Comparison of ENCODE assay signal across 14 cellular contexts in genomic region chr17:32124985-32125847, GRCh38. TPM values are rescaled to one million over a fixed set of nuclear protein-coding genes. Genes with fewer than 3 reads are reported as not detected.
DNase-seq lines count a peak whose midpoint lies in the region; ATAC-seq, FAIRE-seq and TF ChIP-seq lines count a peak whose summit lies in the region.
"Had no signal": no experiment of that assay in that cellular context is flagged by ENCODE, and none has a peak within 500 bp of the region (broad histone marks: within the 10 kb centered on the region; RNA-seq: fewer than 3 reads in every experiment).

No MANE protein-coding gene starts in this region.

- H3K27me3 ChIP-seq in keratinocyte (ENCODE audit: control insufficient read depth, extremely low read depth, insufficient read depth, low read length) (no peaks in the 10 kb centered on the region), suprapubic skin (no peaks in the 10 kb centered on the region)
- H3K27me3 ChIP-seq: uterus had no signal

- no peak for TF ChIP-seq POLR2A in suprapubic skin (IDR thresholded peaks at IDR 0.05)

- no peaks in the 10 kb centered on the region for H4K20me1 ChIP-seq in keratinocyte (ENCODE audit: control insufficient read depth, extremely low read depth, insufficient read depth, low read length)

- H3K4me3 ChIP-seq in keratinocyte (ENCODE audit: control insufficient read depth in 2 of 3, extremely low read depth in 1 of 3, insufficient read depth in 2 of 3, low read depth in 1 of 3, low read length in 3 of 3) (no peak overlapping the region), suprapubic skin (no peak overlapping the region)
- H3K4me3 ChIP-seq: uterus had no signal

- H3K36me3 Mint-ChIP-seq in activated CD8-positive, alpha-beta T cell treated with anti-CD3 and anti-CD28 coated beads, Interleukin-2, amount 10 ng/mL, durations not matched to agents 7 days and 5 days (ENCODE audit: low read depth): peaks cover 16% of the 10 kb centered on the region
- peaks cover 3% of the 10 kb centered on the region for H3K36me3 Mint-ChIP-seq in activated CD8-positive, alpha-beta T cell treated with anti-CD3 and anti-CD28 coated beads for 36 hours (ENCODE audit: low read depth)

- H3K9me3 ChIP-seq in keratinocyte (ENCODE audit: control insufficient read depth, low read depth, low read length): no peaks in the 10 kb centered on the region
- H3K9me3 ChIP-seq in suprapubic skin: no peaks in the 10 kb centered on the region
- H3K9me3 ChIP-seq: uterus had no signal

- no peak for TF ChIP-seq EP300 in suprapubic skin (IDR thresholded peaks at IDR 0.05)

- H3K4me1 ChIP-seq in keratinocyte (ENCODE audit: control insufficient read depth, extremely low read depth, insufficient read depth, low read length) (peaks cover 12% of the 10 kb centered on the region), suprapubic skin (peaks cover 36% of the 10 kb centered on the region)

- H3K27ac Mint-ChIP-seq in activated CD8-positive, alpha-beta T cell treated with anti-CD3 and anti-CD28 coated beads, Interleukin-2, amount 10 ng/mL, durations not matched to agents 7 days and 5 days: peak overlapping the region; percentile 69
- H3K27ac Mint-ChIP-seq in activated CD8-positive, alpha-beta T cell treated with anti-CD3 and anti-CD28 coated beads for 36 hours: no peak overlapping the region

- H3K4me1 Mint-ChIP-seq in activated CD8-positive, alpha-beta T cell treated with anti-CD3 and anti-CD28 coated beads, Interleukin-2, amount 10 ng/mL, durations not matched to agents 7 days and 5 days (ENCODE audit: low read depth): peaks cover 33% of the 10 kb centered on the region
- H3K4me1 Mint-ChIP-seq in activated CD8-positive, alpha-beta T cell treated with anti-CD3 and anti-CD28 coated beads for 36 hours (ENCODE audit: low read depth): peaks cover 8% of the 10 kb centered on the region

- no peak overlapping the region for H3K4me2 ChIP-seq in keratinocyte (ENCODE audit: control insufficient read depth, extremely low read depth, insufficient read depth, low read depth, low read length)

- H2AFZ ChIP-seq in keratinocyte (ENCODE audit: control insufficient read depth, low read length): peak overlapping the region; percentile 65

- no peak overlapping the region for H3K9ac ChIP-seq in keratinocyte (ENCODE audit: control insufficient read depth, extremely low read depth, insufficient read depth, low read length)

- no peak for DNase-seq in activated CD8-positive, alpha-beta T cell treated with anti-CD3 and anti-CD28 coated beads, Interleukin-2, amount 10 ng/mL, durations not matched to agents 7 days and 5 days
- DNase-seq in activated CD8-positive, alpha-beta T cell treated with anti-CD3 and anti-CD28 coated beads for 36 hours: no peak
- DNase-seq in keratinocyte (ENCODE audit: low read depth, low spot score) (no peak), suprapubic skin (ENCODE audit: low spot score in 2 of 2) (no peak), COLO668 (lab: John Stamatoyannopoulos, UW; ENCODE audit: unreplicated experiment) (no peak)
- DNase-seq: amygdala; EL; NCI-H2227 treated with DMSO at 0.1 percent for 48 hours; stimulated activated CD4-positive, alpha-beta T cell treated with anti-CD3 and anti-CD28 coated beads, Interleukin-2, amount 100 ng/mL, for 24 hours; uterus had no signal

- H3K36me3 ChIP-seq in keratinocyte (ENCODE audit: control insufficient read depth in 2 of 2, extremely low read depth in 1 of 2, insufficient read depth in 2 of 2, low read length in 2 of 2) (no peaks in the 10 kb centered on the region), suprapubic skin (no peaks in the 10 kb centered on the region)
- H3K36me3 ChIP-seq: uterus had no signal

- ATAC-seq in activated CD8-positive, alpha-beta T cell treated with anti-CD3 and anti-CD28 coated beads, Interleukin-2, amount 10 ng/mL, durations not matched to agents 7 days and 5 days: no peak
- no peak for ATAC-seq in activated CD8-positive, alpha-beta T cell treated with anti-CD3 and anti-CD28 coated beads for 36 hours
- ATAC-seq in GM18870 (IDR thresholded peaks at IDR 0.05; ENCODE audit: unreplicated experiment) (no peak), GM19467 (IDR thresholded peaks at IDR 0.05; ENCODE audit: unreplicated experiment) (no peak)
- ATAC-seq: Panc1 had no signal

- peak overlapping the region; percentile 82 for H3K27ac ChIP-seq in VCaP
- H3K27ac ChIP-seq in keratinocyte (ENCODE audit: control insufficient read depth, insufficient read depth, low read length): no peak overlapping the region
- peak overlapping the region; percentile 11 for H3K27ac ChIP-seq in suprapubic skin

- 69% methylated on average over 13 of the region's 13 CpGs for WGBS in suprapubic skin

- H3K4me3 Mint-ChIP-seq in activated CD8-positive, alpha-beta T cell treated with anti-CD3 and anti-CD28 coated beads, Interleukin-2, amount 10 ng/mL, durations not matched to agents 7 days and 5 days: no peak overlapping the region
- no peak overlapping the region for H3K4me3 Mint-ChIP-seq in activated CD8-positive, alpha-beta T cell treated with anti-CD3 and anti-CD28 coated beads for 36 hours

- H3K9me1 ChIP-seq in keratinocyte (ENCODE audit: control insufficient read depth, extremely low read depth, insufficient read depth, low read length): no peaks in the 10 kb centered on the region

- intact Hi-C loops in activated CD8-positive, alpha-beta T cell treated with anti-CD3 and anti-CD28 coated beads for 36 hours (cut with micrococcal nuclease): no loop called here

- H3K79me2 ChIP-seq in keratinocyte (ENCODE audit: control insufficient read depth, insufficient read depth, low read length): no peaks in the 10 kb centered on the region

- POLR2A ChIA-PET in activated CD8-positive, alpha-beta T cell treated with anti-CD3 and anti-CD28 coated beads, Interleukin-2, amount 10 ng/mL, durations not matched to agents 7 days and 5 days (lab: Charles Lee): interaction anchor here (0.8 to 1.2 kb wide), 2 partner anchors 12 to 119 kb away, joined by 3 to 5 read pairs; partner anchors contain the start of gene LRRC37B
- POLR2A ChIA-PET in activated CD8-positive, alpha-beta T cell treated with anti-CD3 and anti-CD28 coated beads for 36 hours (lab: Charles Lee): interaction anchor here (1.1 kb wide), 1 partner anchor 20 kb away, joined by 3 read pairs; no protein-coding TSS in a partner anchor

- CTCF ChIA-PET in activated CD8-positive, alpha-beta T cell treated with anti-CD3 and anti-CD28 coated beads, Interleukin-2, amount 10 ng/mL, durations not matched to agents 7 days and 5 days (lab: Charles Lee): interaction anchor here (0.6 to 6.0 kb wide), 6 partner anchors 14 to 119 kb away, joined by 3 to 85 read pairs (median 7); partner anchors contain the start of genes LRRC37B and RHOT1
- CTCF ChIA-PET in activated CD8-positive, alpha-beta T cell treated with anti-CD3 and anti-CD28 coated beads for 36 hours (lab: Charles Lee): interaction anchor here (0.7 to 4.7 kb wide), 5 partner anchors 10 to 18 kb away, joined by 3 to 54 read pairs (median 6); partner anchors contain the start of gene RHOT1

- dilution Hi-C loops in keratinocyte (cut with MboI; ENCODE audit: extremely low pct_ligation_motif_present, low sequenced_read_pairs): no loop called here

- no peaks in the 10 kb centered on the region for H3K27me3 Mint-ChIP-seq in activated CD8-positive, alpha-beta T cell treated with anti-CD3 and anti-CD28 coated beads, Interleukin-2, amount 10 ng/mL, durations not matched to agents 7 days and 5 days (ENCODE audit: low read depth)
- H3K27me3 Mint-ChIP-seq in activated CD8-positive, alpha-beta T cell treated with anti-CD3 and anti-CD28 coated beads for 36 hours: no peaks in the 10 kb centered on the region

- FAIRE-seq in keratinocyte (lab: Jason Lieb, UNC): no peak

- TF ChIP-seq CTCF in activated CD8-positive, alpha-beta T cell treated with anti-CD3 and anti-CD28 coated beads for 36 hours (IDR thresholded peaks at IDR 0.05): no peak
- TF ChIP-seq CTCF in VCaP (conservative IDR thresholded peaks at IDR 0.05): no peak
- no peak for TF ChIP-seq CTCF in keratinocyte (optimal IDR thresholded peaks at IDR 0.05 in 1 of 3, IDR thresholded peaks at IDR 0.05 in 1 of 3, conservative IDR thresholded peaks at IDR 0.05 in 1 of 3; ENCODE audit: extremely low read depth in 1 of 3, insufficient read depth in 2 of 3, low read length in 3 of 3)
- no peak for TF ChIP-seq CTCF in suprapubic skin (IDR thresholded peaks at IDR 0.05)

- H3K9me3 Mint-ChIP-seq in activated CD8-positive, alpha-beta T cell treated with anti-CD3 and anti-CD28 coated beads, Interleukin-2, amount 10 ng/mL, durations not matched to agents 7 days and 5 days (ENCODE audit: insufficient read depth): no peaks in the 10 kb centered on the region
- no peaks in the 10 kb centered on the region for H3K9me3 Mint-ChIP-seq in activated CD8-positive, alpha-beta T cell treated with anti-CD3 and anti-CD28 coated beads for 36 hours

RNA-seq across cellular contexts. Expression of gene RHOT1, which starts 17.1 kb away (rescaled TPM):
- 10 to 100 TPM; 29.9 to 31.4 TPM for total RNA-seq in activated CD8-positive, alpha-beta T cell treated with anti-CD3 and anti-CD28 coated beads, Interleukin-2, amount 10 ng/mL, durations not matched to agents 7 days and 5 days
- total RNA-seq in activated CD8-positive, alpha-beta T cell treated with anti-CD3 and anti-CD28 coated beads for 36 hours: 10 to 100 TPM; 25.8 to 27.2 TPM
- 19.6 to 50.4 TPM (median 34.5 TPM) in 3 replicates for polyA plus RNA-seq in keratinocyte
- 19.9 TPM for polyA plus RNA-seq in keratinocyte (2011; ENCODE audit: low read depth)
- 28.2 and 65.7 TPM in 2 replicates for polyA plus RNA-seq in keratinocyte (2011; cell fraction: cytosol; rRNA removed)
- polyA plus RNA-seq in keratinocyte (2011; cell fraction: nucleus; rRNA removed): 28.5 and 35.8 TPM in 2 replicates
- 12.2 and 22.5 TPM in 2 replicates for polyA plus RNA-seq in keratinocyte (2012; ENCODE audit: low replicate concordance)
- 3.4 to 44.8 TPM (median 25.4 TPM) in 3 replicates for polyA minus RNA-seq in keratinocyte
- 28.6 TPM for polyA minus RNA-seq in keratinocyte (2011; cell fraction: cytosol; rRNA and poly(A)+ RNA removed)
- 16.5 and 34.3 TPM in 2 replicates for polyA minus RNA-seq in keratinocyte (2011; cell fraction: nucleus; rRNA and poly(A)+ RNA removed)
- 100 to 1,000 TPM in 1 of 4 donors, 10 to 100 TPM in 3; 50.0 to 102 (median 61.4) TPM for total RNA-seq in suprapubic skin
